In genomic region chr2:157463002-157463401, GRCh38 we compare ENCODE assay signal across 30 cellular contexts. TPM values are rescaled to one million over a fixed set of nuclear protein-coding genes. Genes with fewer than 3 reads are reported as not detected.
DNase-seq lines count a peak whose midpoint lies in the region; ATAC-seq lines count a peak whose summit lies in the region.
"Had no signal": no experiment of that assay in that cellular context is flagged by ENCODE, and none has a peak within 500 bp of the region (broad histone marks: within the 10 kb centered on the region; RNA-seq: fewer than 3 reads in every experiment).

No MANE protein-coding gene starts in this region.

- ATAC-seq in activated CD8-positive, alpha-beta memory T cell treated with anti-CD3 and anti-CD28 coated beads, Interleukin-2, amount 10 ng/mL, durations not matched to agents 7 days and 5 days = no peak
- ATAC-seq in activated CD8-positive, alpha-beta T cell treated with anti-CD3 and anti-CD28 coated beads, Interleukin-2, amount 10 ng/mL, durations not matched to agents 7 days and 5 days = no peak
- ATAC-seq in GM21390 (IDR thresholded peaks at IDR 0.05; ENCODE audit: unreplicated experiment) = no peak
- ATAC-seq: heart left ventricle, left ventricle myocardium superior had no signal

- intact Hi-C loops in CD4-positive, alpha-beta memory T cell (cut with micrococcal nuclease) = no loop called here

- H3K36me3 ChIP-seq in CD4-positive, alpha-beta memory T cell (ENCODE audit: insufficient read depth, low read length) = no peaks in the 10 kb centered on the region
- H3K36me3 ChIP-seq in effector memory CD4-positive, alpha-beta T cell (ENCODE audit: control insufficient read depth, insufficient read depth, low read length) = no peaks in the 10 kb centered on the region
- H3K36me3 ChIP-seq: adrenal gland, heart left ventricle, neutrophil, right atrium auricular region, thoracic aorta had no signal

- CTCF ChIA-PET in activated CD8-positive, alpha-beta memory T cell treated with anti-CD3 and anti-CD28 coated beads, Interleukin-2, amount 10 ng/mL, durations not matched to agents 7 days and 5 days (lab: Charles Lee) = interaction anchor here (1.3 to 3.6 kb wide), 2 partner anchors 15 to 16 kb away, joined by 4 to 14 read pairs; no protein-coding TSS in a partner anchor
- CTCF ChIA-PET in CD4-positive, alpha-beta memory T cell (lab: Charles Lee; ENCODE audit: partially characterized antibody) = interaction anchor here (1.0 to 18.1 kb wide), 4 partner anchors 9 to 133 kb away, joined by 3 to 392 read pairs (median 4); partner anchors contain the start of gene ERMN
- CTCF ChIA-PET in activated CD8-positive, alpha-beta T cell treated with anti-CD3 and anti-CD28 coated beads, Interleukin-2, amount 10 ng/mL, durations not matched to agents 7 days and 5 days (lab: Charles Lee) = interaction anchor here (1.1 to 6.0 kb wide), 4 partner anchors 15 to 135 kb away, joined by 3 to 40 read pairs (median 10); partner anchors contain the start of gene CYTIP

- POLR2A ChIA-PET in CD4-positive, alpha-beta memory T cell (lab: Charles Lee; ENCODE audit: partially characterized antibody) = interaction anchor here (8.6 to 10.7 kb wide), 2 partner anchors 14 to 22 kb away, joined by 56 to 127 read pairs; partner anchors contain the start of gene CYTIP
- POLR2A ChIA-PET in activated CD8-positive, alpha-beta T cell treated with anti-CD3 and anti-CD28 coated beads, Interleukin-2, amount 10 ng/mL, durations not matched to agents 7 days and 5 days (lab: Charles Lee) = interaction anchor here (1.0 to 1.1 kb wide), 2 partner anchors 16 to 20 kb away, joined by 3 to 7 read pairs; partner anchors contain the start of gene CYTIP

- H3K4me1 Mint-ChIP-seq in activated CD8-positive, alpha-beta memory T cell treated with anti-CD3 and anti-CD28 coated beads, Interleukin-2, amount 10 ng/mL, durations not matched to agents 7 days and 5 days = peaks cover 85% of the 10 kb centered on the region
- H3K4me1 Mint-ChIP-seq in CD4-positive, alpha-beta memory T cell = peaks cover 45 to 87% (median 63%) of the 10 kb centered on the region in 4 donors
- peaks cover 93% of the 10 kb centered on the region for H3K4me1 Mint-ChIP-seq in activated CD8-positive, alpha-beta T cell treated with anti-CD3 and anti-CD28 coated beads, Interleukin-2, amount 10 ng/mL, durations not matched to agents 7 days and 5 days (ENCODE audit: low read depth)

- no peak overlapping the region for H3K4me3 Mint-ChIP-seq in activated CD8-positive, alpha-beta memory T cell treated with anti-CD3 and anti-CD28 coated beads, Interleukin-2, amount 10 ng/mL, durations not matched to agents 7 days and 5 days
- H3K4me3 Mint-ChIP-seq in CD4-positive, alpha-beta memory T cell = peak overlapping the region in 4 of 8 donors; percentile 8 to 27 (median 16)
- no peak overlapping the region for H3K4me3 Mint-ChIP-seq in activated CD8-positive, alpha-beta T cell treated with anti-CD3 and anti-CD28 coated beads, Interleukin-2, amount 10 ng/mL, durations not matched to agents 7 days and 5 days
- H3K4me3 Mint-ChIP-seq: IgD-negative memory B cell had no signal

- no peak overlapping the region for H3K4me3 ChIP-seq in CD4-positive, alpha-beta memory T cell (ENCODE audit: low read length in 2 of 2)
- no peak overlapping the region for H3K4me3 ChIP-seq in effector memory CD4-positive, alpha-beta T cell (ENCODE audit: insufficient read depth, low read depth, low read length, poor library complexity, severe bottlenecking)
- H3K4me3 ChIP-seq: adrenal gland, heart left ventricle, right atrium auricular region, thoracic aorta had no signal

- peak overlapping the region; percentile 89 for H3K27ac Mint-ChIP-seq in activated CD8-positive, alpha-beta memory T cell treated with anti-CD3 and anti-CD28 coated beads, Interleukin-2, amount 10 ng/mL, durations not matched to agents 7 days and 5 days
- peak overlapping the region in 6 of 7 donors; percentile 84 to 93 (median 90) for H3K27ac Mint-ChIP-seq in CD4-positive, alpha-beta memory T cell
- peak overlapping the region; percentile 80 for H3K27ac Mint-ChIP-seq in activated CD8-positive, alpha-beta T cell treated with anti-CD3 and anti-CD28 coated beads, Interleukin-2, amount 10 ng/mL, durations not matched to agents 7 days and 5 days
- H3K27ac Mint-ChIP-seq: IgD-negative memory B cell had no signal

- DNase-seq in activated CD8-positive, alpha-beta memory T cell treated with anti-CD3 and anti-CD28 coated beads, Interleukin-2, amount 10 ng/mL, durations not matched to agents 7 days and 5 days = no peak
- DNase-seq in activated CD8-positive, alpha-beta memory T cell treated with anti-CD3 and anti-CD28 coated beads, Interleukin-2, amount 50 U/mL, for 4 hours = no peak
- no peak for DNase-seq in CD4-positive, alpha-beta memory T cell
- no peak for DNase-seq in activated CD8-positive, alpha-beta T cell treated with anti-CD3 and anti-CD28 coated beads, Interleukin-2, amount 10 ng/mL, durations not matched to agents 7 days and 5 days
- DNase-seq in effector memory CD4-positive, alpha-beta T cell = no peak
- DNase-seq in NCI-H2171 (lab: John Stamatoyannopoulos, UW) = no peak
- DNase-seq: activated CD4-positive, CD25-positive, alpha-beta regulatory T cell; adrenal gland; AML-193; central memory CD4-positive, alpha-beta T cell; dermis blood vessel endothelial cell; DMS 273 treated with DMSO at 0.1 percent for 48 hours; foreskin melanocyte; GOT3; heart left ventricle; kidney; left ventricle myocardium superior; mesendoderm; NCI-H1694 treated with DMSO at 0.1 percent for 48 hours; NCI-H510A treated with DMSO at 0.1 percent for 48 hours; posterior cingulate gyrus; small intestine; stimulated activated naive CD4-positive, alpha-beta T cell treated with Interleukin-2 at 50 U/mL for 16 hours had no signal

- no peaks in the 10 kb centered on the region for H3K27me3 Mint-ChIP-seq in activated CD8-positive, alpha-beta memory T cell treated with anti-CD3 and anti-CD28 coated beads, Interleukin-2, amount 10 ng/mL, durations not matched to agents 7 days and 5 days
- H3K27me3 Mint-ChIP-seq in CD4-positive, alpha-beta memory T cell = no peaks in the 10 kb centered on the region
- no peaks in the 10 kb centered on the region for H3K27me3 Mint-ChIP-seq in activated CD8-positive, alpha-beta T cell treated with anti-CD3 and anti-CD28 coated beads, Interleukin-2, amount 10 ng/mL, durations not matched to agents 7 days and 5 days (ENCODE audit: low read depth)
- H3K27me3 Mint-ChIP-seq: IgD-negative memory B cell had no signal

- peaks cover 40% of the 10 kb centered on the region for H3K36me3 Mint-ChIP-seq in activated CD8-positive, alpha-beta memory T cell treated with anti-CD3 and anti-CD28 coated beads, Interleukin-2, amount 10 ng/mL, durations not matched to agents 7 days and 5 days
- H3K36me3 Mint-ChIP-seq in CD4-positive, alpha-beta memory T cell = no peaks in the 10 kb centered on the region
- H3K36me3 Mint-ChIP-seq in activated CD8-positive, alpha-beta T cell treated with anti-CD3 and anti-CD28 coated beads, Interleukin-2, amount 10 ng/mL, durations not matched to agents 7 days and 5 days (ENCODE audit: low read depth) = peaks cover 28% of the 10 kb centered on the region
- H3K36me3 Mint-ChIP-seq: IgD-negative memory B cell had no signal

- H3K4me1 ChIP-seq in CD4-positive, alpha-beta memory T cell (ENCODE audit: insufficient read depth, low read length) = peaks cover 65% of the 10 kb centered on the region
- H3K4me1 ChIP-seq in effector memory CD4-positive, alpha-beta T cell (ENCODE audit: control insufficient read depth, insufficient read depth, low read length, poor library complexity, severe bottlenecking) = peaks cover 28% of the 10 kb centered on the region
- H3K4me1 ChIP-seq: adrenal gland, right atrium auricular region had no signal

- H3K9me3 ChIP-seq in CD4-positive, alpha-beta memory T cell (ENCODE audit: control insufficient read depth in 1 of 2, low read length in 2 of 2) = no peaks in the 10 kb centered on the region
- H3K9me3 ChIP-seq in effector memory CD4-positive, alpha-beta T cell (ENCODE audit: control insufficient read depth, low read length) = no peaks in the 10 kb centered on the region
- H3K9me3 ChIP-seq: adrenal gland, heart left ventricle, neutrophil, right atrium auricular region, thoracic aorta had no signal

- H3K27ac ChIP-seq in CD4-positive, alpha-beta memory T cell (ENCODE audit: low read depth, low read length) = peak overlapping the region; percentile 24
- peak overlapping the region; percentile 43 for H3K27ac ChIP-seq in effector memory CD4-positive, alpha-beta T cell (ENCODE audit: insufficient read depth, low read length, poor library complexity, severe bottlenecking)
- H3K27ac ChIP-seq: adrenal gland, heart left ventricle, neutrophil, right atrium auricular region, thoracic aorta had no signal

- H3K9me3 Mint-ChIP-seq in activated CD8-positive, alpha-beta memory T cell treated with anti-CD3 and anti-CD28 coated beads, Interleukin-2, amount 10 ng/mL, durations not matched to agents 7 days and 5 days (ENCODE audit: low read depth) = no peaks in the 10 kb centered on the region
- H3K9me3 Mint-ChIP-seq in CD4-positive, alpha-beta memory T cell = peaks cover 0 to 6% (median 2%) of the 10 kb centered on the region in 8 donors
- H3K9me3 Mint-ChIP-seq in activated CD8-positive, alpha-beta T cell treated with anti-CD3 and anti-CD28 coated beads, Interleukin-2, amount 10 ng/mL, durations not matched to agents 7 days and 5 days (ENCODE audit: insufficient read depth) = no peaks in the 10 kb centered on the region

- H3K27me3 ChIP-seq in CD4-positive, alpha-beta memory T cell (ENCODE audit: insufficient read depth, low read length) = no peaks in the 10 kb centered on the region
- no peaks in the 10 kb centered on the region for H3K27me3 ChIP-seq in effector memory CD4-positive, alpha-beta T cell (replicated peaks; ENCODE audit: control insufficient read depth, insufficient read depth, low read length, poor library complexity, severe bottlenecking)
- H3K27me3 ChIP-seq: adrenal gland, heart left ventricle, neutrophil, right atrium auricular region had no signal

RNA-seq across cellular contexts. Expression of gene CYTIP, which starts 19.1 kb away (rescaled TPM):
- 100 to 1,000 TPM; 231 to 343 TPM for total RNA-seq in activated CD8-positive, alpha-beta memory T cell treated with anti-CD3 and anti-CD28 coated beads, Interleukin-2, amount 10 ng/mL, durations not matched to agents 7 days and 5 days
- 100 to 1,000 TPM; 231 to 248 TPM for total RNA-seq in CD4-positive, alpha-beta memory T cell
- 100 to 1,000 TPM; 163 to 176 TPM for polyA plus RNA-seq in CD4-positive, alpha-beta memory T cell
- total RNA-seq in activated CD8-positive, alpha-beta T cell treated with anti-CD3 and anti-CD28 coated beads, Interleukin-2, amount 10 ng/mL, durations not matched to agents 7 days and 5 days = 100 to 1,000 TPM; 222 to 227 TPM
- total RNA-seq: A673, dermis blood vessel endothelial cell, HT-29 had no signal
